Comparison of ENCODE assay signal across 21 cellular contexts in genomic region chr14:34750233-34750632, GRCh38. TPM values are rescaled to one million over a fixed set of nuclear protein-coding genes. Genes with fewer than 3 reads are reported as not detected.
DNase-seq lines count a peak whose midpoint lies in the region; TF ChIP-seq lines count a peak whose summit lies in the region.
"Had no signal": no experiment of that assay in that cellular context is flagged by ENCODE, and none has a peak within 500 bp of the region (broad histone marks: within the 10 kb centered on the region; RNA-seq: fewer than 3 reads in every experiment).

No MANE protein-coding gene starts in this region.

- H3K9me3 ChIP-seq in SK-N-MC (ENCODE audit: low read depth, low read length) (no peaks in the 10 kb centered on the region), osteoblast (ENCODE audit: low read depth, low read length) (no peaks in the 10 kb centered on the region), tibial nerve (no peaks in the 10 kb centered on the region)
- H3K9me3 ChIP-seq: BE2C had no signal

- no peak overlapping the region for H3K4me3 Mint-ChIP-seq in activated CD4-positive, alpha-beta T cell treated with anti-CD3 and anti-CD28 coated beads, Interleukin-2, amount 10 ng/mL, durations not matched to agents 7 days and 5 days
- no peak overlapping the region for H3K4me3 Mint-ChIP-seq in activated CD4-positive, alpha-beta T cell treated with anti-CD3 and anti-CD28 coated beads, Interleukin-2, amount 10 ng/mL, durations not matched to agents 24 days and 14 days
- H3K4me3 Mint-ChIP-seq: CD4-positive, CD25-positive, alpha-beta regulatory T cell had no signal

- TF ChIP-seq POLR2A in tibial nerve (IDR thresholded peaks at IDR 0.05) = no peak

- no peak overlapping the region for H2AFZ ChIP-seq in osteoblast (ENCODE audit: low read length)

- no peak for TF ChIP-seq CTCF in fibroblast of pulmonary artery (IDR thresholded peaks at IDR 0.05; ENCODE audit: low read length, missing control alignments)
- no peak for TF ChIP-seq CTCF in osteoblast (IDR thresholded peaks at IDR 0.05; ENCODE audit: extremely low read depth, low read depth, low read length)
- TF ChIP-seq CTCF in tibial nerve (IDR thresholded peaks at IDR 0.05) = no peak

- H3K27ac Mint-ChIP-seq in activated CD4-positive, alpha-beta T cell treated with anti-CD3 and anti-CD28 coated beads, Interleukin-2, amount 10 ng/mL, durations not matched to agents 7 days and 5 days = peak overlapping the region; percentile 6
- no peak overlapping the region for H3K27ac Mint-ChIP-seq in activated CD4-positive, alpha-beta T cell treated with anti-CD3 and anti-CD28 coated beads, Interleukin-2, amount 10 ng/mL, durations not matched to agents 24 days and 14 days

- no peaks in the 10 kb centered on the region for H4K20me1 ChIP-seq in osteoblast (ENCODE audit: insufficient read depth, low read length)

- no peak for DNase-seq in activated CD4-positive, alpha-beta T cell treated with anti-CD3 and anti-CD28 coated beads, Interleukin-2, amount 10 ng/mL, durations not matched to agents 7 days and 5 days
- no peak for DNase-seq in activated CD4-positive, alpha-beta T cell treated with anti-CD3 and anti-CD28 coated beads, Interleukin-2, amount 10 ng/mL, durations not matched to agents 24 days and 14 days
- DNase-seq in SK-N-MC (ENCODE audit: low read depth, low spot score) (no peak), fibroblast of pulmonary artery (ENCODE audit: low read depth) (peak; percentile 7), osteoblast (ENCODE audit: insufficient read length, low spot score, missing footprints) (no peak), NCI-H2029 treated with DMSO at 0.1 percent for 48 hours (lab: John Stamatoyannopoulos, UW) (no peak), tibial nerve (ENCODE audit: low spot score in 2 of 2) (no peak), cardiac septum (ENCODE audit: low spot score) (no peak)
- DNase-seq: BE2C; CD4-positive, CD25-positive, alpha-beta regulatory T cell; COR-L47; GF-D8; GOT3; MV-4-11; NCI-H1694 treated with DMSO at 0.1 percent for 48 hours; NCI-H2227 treated with DMSO at 0.1 percent for 48 hours; NCI-H524 treated with DMSO at 0.1 percent for 48 hours; RPMI8226; SIG-M5 had no signal

- no peaks in the 10 kb centered on the region for H3K9me3 Mint-ChIP-seq in activated CD4-positive, alpha-beta T cell treated with anti-CD3 and anti-CD28 coated beads, Interleukin-2, amount 10 ng/mL, durations not matched to agents 7 days and 5 days
- H3K9me3 Mint-ChIP-seq in activated CD4-positive, alpha-beta T cell treated with anti-CD3 and anti-CD28 coated beads, Interleukin-2, amount 10 ng/mL, durations not matched to agents 24 days and 14 days = no peaks in the 10 kb centered on the region

- H3K79me2 ChIP-seq in osteoblast (ENCODE audit: insufficient read depth, low read length) = no peaks in the 10 kb centered on the region

- peaks cover 15% of the 10 kb centered on the region for H3K36me3 Mint-ChIP-seq in activated CD4-positive, alpha-beta T cell treated with anti-CD3 and anti-CD28 coated beads, Interleukin-2, amount 10 ng/mL, durations not matched to agents 7 days and 5 days (ENCODE audit: low read depth)
- peaks cover 16% of the 10 kb centered on the region for H3K36me3 Mint-ChIP-seq in activated CD4-positive, alpha-beta T cell treated with anti-CD3 and anti-CD28 coated beads, Interleukin-2, amount 10 ng/mL, durations not matched to agents 24 days and 14 days (ENCODE audit: low read depth)

- no peak overlapping the region for H3K4me3 ChIP-seq in SK-N-MC
- H3K4me3 ChIP-seq in fibroblast of pulmonary artery (replicated peaks; ENCODE audit: low read depth, low read length) = no peak overlapping the region
- no peak overlapping the region for H3K4me3 ChIP-seq in osteoblast (ENCODE audit: insufficient read depth, low read length)
- H3K4me3 ChIP-seq in tibial nerve = no peak overlapping the region
- H3K4me3 ChIP-seq: K562 had no signal

- H3K4me1 ChIP-seq in osteoblast (ENCODE audit: insufficient read depth, low read length) = peaks cover 7% of the 10 kb centered on the region
- H3K4me1 ChIP-seq in tibial nerve = no peaks in the 10 kb centered on the region
- H3K4me1 ChIP-seq: BE2C had no signal

- no peaks in the 10 kb centered on the region for H3K4me1 Mint-ChIP-seq in activated CD4-positive, alpha-beta T cell treated with anti-CD3 and anti-CD28 coated beads, Interleukin-2, amount 10 ng/mL, durations not matched to agents 7 days and 5 days
- H3K4me1 Mint-ChIP-seq in activated CD4-positive, alpha-beta T cell treated with anti-CD3 and anti-CD28 coated beads, Interleukin-2, amount 10 ng/mL, durations not matched to agents 24 days and 14 days = no peaks in the 10 kb centered on the region

- intact Hi-C loops in activated CD4-positive, alpha-beta T cell treated with anti-CD3 and anti-CD28 coated beads, Interleukin-2, amount 10 ng/mL, durations not matched to agents 24 days and 14 days (cut with micrococcal nuclease) = no loop called here
- intact Hi-C loops in cardiac septum (cut with DNase I) = no loop called here

- H3K27me3 ChIP-seq in osteoblast (ENCODE audit: insufficient read depth, low read length) = no peaks in the 10 kb centered on the region
- H3K27me3 ChIP-seq in tibial nerve = no peaks in the 10 kb centered on the region
- H3K27me3 ChIP-seq: BE2C had no signal

- no peak overlapping the region for H3K9ac ChIP-seq in SK-N-MC (ENCODE audit: insufficient read length)

- TF ChIP-seq EP300 in tibial nerve (IDR thresholded peaks at IDR 0.05) = no peak

- H3K27ac ChIP-seq in SK-N-MC (peak overlapping the region; percentile 44; the same call in 1 of the 2 replicates), osteoblast (ENCODE audit: low read depth, low read length) (peak overlapping the region; percentile 29), tibial nerve (no peak overlapping the region)
- H3K27ac ChIP-seq: 22Rv1 had no signal

- H3K4me2 ChIP-seq in osteoblast (ENCODE audit: insufficient read depth, low read length) = no peak overlapping the region

- CTCF ChIA-PET in activated CD4-positive, alpha-beta T cell treated with anti-CD3 and anti-CD28 coated beads, Interleukin-2, amount 10 ng/mL, durations not matched to agents 7 days and 5 days (lab: Charles Lee) = interaction anchor here (0.5 to 0.8 kb wide), 2 partner anchors 20 to 516 kb away, joined by 3 read pairs; no protein-coding TSS in a partner anchor

- POLR2A ChIA-PET in activated CD4-positive, alpha-beta T cell treated with anti-CD3 and anti-CD28 coated beads, Interleukin-2, amount 10 ng/mL, durations not matched to agents 7 days and 5 days (lab: Charles Lee) = no interaction called here

- no peaks in the 10 kb centered on the region for H3K27me3 Mint-ChIP-seq in activated CD4-positive, alpha-beta T cell treated with anti-CD3 and anti-CD28 coated beads, Interleukin-2, amount 10 ng/mL, durations not matched to agents 7 days and 5 days
- peaks cover 1% of the 10 kb centered on the region for H3K27me3 Mint-ChIP-seq in activated CD4-positive, alpha-beta T cell treated with anti-CD3 and anti-CD28 coated beads, Interleukin-2, amount 10 ng/mL, durations not matched to agents 24 days and 14 days
- H3K27me3 Mint-ChIP-seq: CD4-positive, CD25-positive, alpha-beta regulatory T cell had no signal

- 93 to 97% methylated on average over 2 of the region's 2 CpGs for WGBS in tibial nerve, 2 donors

- H3K36me3 ChIP-seq in SK-N-MC (ENCODE audit: insufficient read depth, low read length) (peaks cover 19% of the 10 kb centered on the region), osteoblast (ENCODE audit: insufficient read depth, low read length) (peaks cover 8% of the 10 kb centered on the region), tibial nerve (peaks cover 0 to 17% (median 0%) of the 10 kb centered on the region in 3 donors)

RNA-seq across cellular contexts. Expression of gene CFL2, which starts 35.8 kb away (rescaled TPM):
- 1 to 10 TPM; 5.4 to 6.3 TPM for total RNA-seq in activated CD4-positive, alpha-beta T cell treated with anti-CD3 and anti-CD28 coated beads, Interleukin-2, amount 10 ng/mL, durations not matched to agents 7 days and 5 days
- total RNA-seq in activated CD4-positive, alpha-beta T cell treated with anti-CD3 and anti-CD28 coated beads, Interleukin-2, amount 10 ng/mL, durations not matched to agents 24 days and 14 days = 4.9 and 6.0 TPM in 2 replicates
- total RNA-seq in osteoblast (114 TPM in 2 replicates), tibial nerve (10 to 100 TPM; 36.6 to 99.6 (median 82.3) TPM), cardiac septum (673 TPM)

Comparison
In these comparisons a context has a peak if more than half of its experiments do, and no peak if none do; other contexts are left out.
1. H3K27ac ChIP-seq: peak in SK-N-MC (single experiment) and osteoblast (single experiment); none in tibial nerve (0 of 4).